Comparison of ENCODE assay signal across 34 cellular contexts in the genomic region with DNA sequence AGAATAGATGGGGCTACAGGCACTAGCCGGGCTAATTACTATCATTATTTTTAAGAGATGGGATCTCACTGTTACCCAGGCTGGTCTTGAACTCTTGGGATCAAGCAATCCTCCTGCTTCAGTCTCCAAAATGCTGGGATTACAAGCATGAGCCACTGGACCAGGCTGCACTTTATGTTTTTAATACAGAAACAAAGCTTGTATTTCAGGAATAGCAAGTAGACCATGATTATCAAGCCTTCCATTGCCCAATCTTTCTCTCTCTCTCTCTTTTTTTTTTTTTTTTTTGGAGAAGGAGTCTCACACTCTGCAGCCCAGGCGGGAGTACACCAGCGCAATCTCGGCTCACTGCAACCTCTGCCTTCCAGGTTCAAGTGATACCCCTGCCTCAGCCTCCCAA.
"Had no signal": no experiment of that assay in that cellular context is flagged by ENCODE, and none has a peak within 500 bp of the region (broad histone marks: within the 10 kb centered on the region; RNA-seq: fewer than 3 reads in every experiment).

No MANE protein-coding gene starts in this region.

- H3K36me3 Mint-ChIP-seq: activated CD4-positive, alpha-beta memory T cell treated with anti-CD3 and anti-CD28 coated beads for 36 hours; activated CD8-positive, alpha-beta memory T cell treated with anti-CD3 and anti-CD28 coated beads, Interleukin-2, amount 10 ng/mL, durations not matched to agents 7 days and 5 days; activated naive CD4-positive, alpha-beta T cell treated with anti-CD3 and anti-CD28 coated beads, Interleukin-2, amount 10 ng/mL, durations not matched to agents 7 days and 5 days; activated naive CD8-positive, alpha-beta T cell; activated naive CD8-positive, alpha-beta T cell treated with anti-CD3 and anti-CD28 coated beads, Interleukin-2, amount 10 ng/mL, durations not matched to agents 7 days and 5 days had no signal

- H3K27me3 Mint-ChIP-seq: activated B cell treated with CpG ODN at 0.5 μM for 24 hours; activated CD4-positive, alpha-beta memory T cell treated with anti-CD3 and anti-CD28 coated beads for 36 hours; activated CD4-positive, alpha-beta T cell treated with anti-CD3 and anti-CD28 coated beads, Interleukin-2, amount 10 ng/mL, durations not matched to agents 24 days and 14 days; activated CD8-positive, alpha-beta memory T cell treated with anti-CD3 and anti-CD28 coated beads, Interleukin-2, amount 10 ng/mL, durations not matched to agents 7 days and 5 days; activated CD8-positive, alpha-beta T cell treated with anti-CD3 and anti-CD28 coated beads for 36 hours; activated naive CD4-positive, alpha-beta T cell treated with anti-CD3 and anti-CD28 coated beads, Interleukin-2, amount 50 U/mL, for 24 hours; activated naive CD8-positive, alpha-beta T cell; activated naive CD8-positive, alpha-beta T cell treated with anti-CD3 and anti-CD28 coated beads, Interleukin-2, amount 50 U/mL, for 24 hours; activated T-cell treated with anti-CD3 and anti-CD28 coated beads, Interleukin-2, amount 50 U/mL, for 24 hours had no signal

- H3K4me1 Mint-ChIP-seq: activated B cell treated with CpG ODN at 0.5 μM for 24 hours; activated naive CD4-positive, alpha-beta T cell treated with anti-CD3 and anti-CD28 coated beads, Interleukin-2, amount 10 ng/mL, durations not matched to agents 7 days and 5 days had no signal

- H3K27me3 ChIP-seq: body of pancreas, brain microvascular endothelial cell, breast epithelium had no signal

- H3K4me1 ChIP-seq: body of pancreas, breast epithelium had no signal

- H3K9me3 ChIP-seq: body of pancreas, breast epithelium had no signal

- H3K4me3 ChIP-seq: body of pancreas, breast epithelium had no signal

- H3K36me3 ChIP-seq: brain microvascular endothelial cell, breast epithelium had no signal

- H3K27ac Mint-ChIP-seq: activated B cell treated with CpG ODN at 0.5 μM for 24 hours; activated CD4-positive, alpha-beta memory T cell treated with anti-CD3 and anti-CD28 coated beads for 36 hours; activated CD8-positive, alpha-beta memory T cell treated with anti-CD3 and anti-CD28 coated beads, Interleukin-2, amount 10 ng/mL, durations not matched to agents 7 days and 5 days; activated CD8-positive, alpha-beta T cell treated with anti-CD3 and anti-CD28 coated beads for 36 hours; activated naive CD4-positive, alpha-beta T cell treated with anti-CD3 and anti-CD28 coated beads, Interleukin-2, amount 10 ng/mL, durations not matched to agents 7 days and 5 days; activated naive CD4-positive, alpha-beta T cell treated with anti-CD3 and anti-CD28 coated beads, Interleukin-2, amount 50 U/mL, for 24 hours; activated naive CD8-positive, alpha-beta T cell; activated naive CD8-positive, alpha-beta T cell treated with anti-CD3 and anti-CD28 coated beads, Interleukin-2, amount 10 ng/mL, durations not matched to agents 7 days and 5 days; activated naive CD8-positive, alpha-beta T cell treated with anti-CD3 and anti-CD28 coated beads, Interleukin-2, amount 50 U/mL, for 24 hours; T-helper 1 cell treated with Interleukin-12 subunit alpha and Interleukin-12 subunit beta and Interleukin-4 antibody, amounts not matched to agents 30 μg/mL and 1 μg/mL, for 36 hours; T-helper 2 cell treated with Interferon-gamma antibody and Interleukin-4, amounts not matched to agents 5 μg/mL and 100 μg/mL, for 36 hours had no signal

- ATAC-seq: activated CD8-positive, alpha-beta memory T cell treated with anti-CD3 and anti-CD28 coated beads, Interleukin-2, amount 10 ng/mL, durations not matched to agents 7 days and 5 days; activated CD8-positive, alpha-beta T cell treated with anti-CD3 and anti-CD28 coated beads for 36 hours; activated naive CD8-positive, alpha-beta T cell treated with anti-CD3 and anti-CD28 coated beads, Interleukin-2, amount 50 U/mL, for 24 hours; body of pancreas had no signal

- DNase-seq: activated B cell treated with CpG ODN at 0.5 μM for 24 hours; activated CD4-positive, alpha-beta memory T cell treated with anti-CD3 and anti-CD28 coated beads for 36 hours; activated CD4-positive, alpha-beta T cell treated with anti-CD3 and anti-CD28 coated beads for 4 hours; activated CD4-positive, alpha-beta T cell treated with anti-CD3 and anti-CD28 coated beads, Interleukin-2, amount 10 ng/mL, durations not matched to agents 24 days and 14 days; activated CD4-positive, alpha-beta T cell treated with anti-CD3 and anti-CD28 coated beads, Interleukin-2, amount 50 U/mL, for 1 hour; activated CD4-positive, alpha-beta T cell treated with anti-CD3 and anti-CD28 coated beads, Interleukin-2, amount 50 U/mL, for 4 hours; activated CD4-positive, CD25-positive, alpha-beta regulatory T cell treated with anti-CD3 and anti-CD28 coated beads, Interleukin-2, amount 50 U/mL, for 72 hours; activated CD8-positive, alpha-beta memory T cell treated with anti-CD3 and anti-CD28 coated beads, Interleukin-2, amount 10 ng/mL, durations not matched to agents 7 days and 5 days; activated CD8-positive, alpha-beta memory T cell treated with anti-CD3 and anti-CD28 coated beads, Interleukin-2, amount 50 U/mL, for 48 hours; activated CD8-positive, alpha-beta T cell treated with anti-CD3 and anti-CD28 coated beads for 36 hours; activated effector memory CD4-positive, alpha-beta T cell treated with Interleukin-2 at 50 U/mL for 16 hours; activated gamma-delta T cell; activated naive CD4-positive, alpha-beta T cell treated with anti-CD3 and anti-CD28 coated beads, Interleukin-2, amount 10 ng/mL, durations not matched to agents 7 days and 5 days; activated naive CD4-positive, alpha-beta T cell treated with Interleukin-2 at 50 U/mL for 16 hours; activated naive CD8-positive, alpha-beta T cell treated with anti-CD3 and anti-CD28 coated beads, Interleukin-2, amount 10 ng/mL, durations not matched to agents 7 days and 5 days; activated naive CD8-positive, alpha-beta T cell treated with anti-CD3 and anti-CD28 coated beads, Interleukin-2, amount 50 U/mL, for 24 hours; activated T-cell treated with anti-CD3 and anti-CD28 coated beads, Interleukin-2, amount 50 U/mL, for 24 hours; activated T-cell treated with anti-CD3 and anti-CD28 coated beads, Interleukin-2, amount 50 U/mL, for 48 hours; amniotic stem cell; aorta; body of pancreas; brain microvascular endothelial cell; central memory CD4-positive, alpha-beta T cell; SW 1271; T-helper 1 cell; T-helper 2 cell; T-helper 9 cell had no signal

- H3K27ac ChIP-seq: body of pancreas, brain microvascular endothelial cell, breast epithelium, VCaP had no signal

- H3K4me3 Mint-ChIP-seq: activated B cell treated with CpG ODN at 0.5 μM for 24 hours; activated CD4-positive, alpha-beta memory T cell treated with anti-CD3 and anti-CD28 coated beads for 36 hours; activated CD4-positive, alpha-beta T cell treated with anti-CD3 and anti-CD28 coated beads, Interleukin-2, amount 10 ng/mL, durations not matched to agents 24 days and 14 days; activated CD8-positive, alpha-beta memory T cell treated with anti-CD3 and anti-CD28 coated beads, Interleukin-2, amount 10 ng/mL, durations not matched to agents 7 days and 5 days; activated CD8-positive, alpha-beta T cell treated with anti-CD3 and anti-CD28 coated beads for 36 hours; activated naive CD4-positive, alpha-beta T cell treated with anti-CD3 and anti-CD28 coated beads, Interleukin-2, amount 10 ng/mL, durations not matched to agents 7 days and 5 days; activated naive CD4-positive, alpha-beta T cell treated with anti-CD3 and anti-CD28 coated beads, Interleukin-2, amount 50 U/mL, for 24 hours; activated naive CD8-positive, alpha-beta T cell; activated naive CD8-positive, alpha-beta T cell treated with anti-CD3 and anti-CD28 coated beads, Interleukin-2, amount 10 ng/mL, durations not matched to agents 7 days and 5 days; activated naive CD8-positive, alpha-beta T cell treated with anti-CD3 and anti-CD28 coated beads, Interleukin-2, amount 50 U/mL, for 24 hours; activated T-cell treated with anti-CD3 and anti-CD28 coated beads, Interleukin-2, amount 50 U/mL, for 24 hours; T-helper 1 cell treated with Interleukin-12 subunit alpha and Interleukin-12 subunit beta and Interleukin-4 antibody, amounts not matched to agents 30 μg/mL and 1 μg/mL, for 36 hours; T-helper 2 cell treated with Interferon-gamma antibody and Interleukin-4, amounts not matched to agents 5 μg/mL and 100 μg/mL, for 36 hours had no signal

- H3K9me3 Mint-ChIP-seq: activated B cell treated with CpG ODN at 0.5 μM for 24 hours; activated CD4-positive, alpha-beta memory T cell treated with anti-CD3 and anti-CD28 coated beads for 36 hours; activated CD4-positive, alpha-beta T cell treated with anti-CD3 and anti-CD28 coated beads, Interleukin-2, amount 10 ng/mL, durations not matched to agents 24 days and 14 days; activated CD8-positive, alpha-beta T cell treated with anti-CD3 and anti-CD28 coated beads for 36 hours; activated naive CD4-positive, alpha-beta T cell treated with anti-CD3 and anti-CD28 coated beads, Interleukin-2, amount 10 ng/mL, durations not matched to agents 7 days and 5 days; activated naive CD4-positive, alpha-beta T cell treated with anti-CD3 and anti-CD28 coated beads, Interleukin-2, amount 50 U/mL, for 24 hours; activated naive CD8-positive, alpha-beta T cell treated with anti-CD3 and anti-CD28 coated beads, Interleukin-2, amount 10 ng/mL, durations not matched to agents 7 days and 5 days; activated naive CD8-positive, alpha-beta T cell treated with anti-CD3 and anti-CD28 coated beads, Interleukin-2, amount 50 U/mL, for 24 hours; activated T-cell treated with anti-CD3 and anti-CD28 coated beads, Interleukin-2, amount 50 U/mL, for 24 hours; activated T-helper 2 cell treated with anti-CD3 and anti-CD28 coated beads, Interferon-gamma antibody, Interleukin-2, Interleukin-4, amounts not matched to agents 10 μg/mL and 5 μg/mL and 100 μg/mL, durations not matched to agents 14 hours and 24 hours and 36 hours; T-helper 1 cell treated with Interleukin-12 subunit alpha and Interleukin-12 subunit beta and Interleukin-4 antibody, amounts not matched to agents 30 μg/mL and 1 μg/mL, for 36 hours; T-helper 2 cell treated with Interferon-gamma antibody and Interleukin-4, amounts not matched to agents 5 μg/mL and 100 μg/mL, for 36 hours had no signal
